29 cellular contexts compared by ENCODE assay signal in the genomic region with DNA sequence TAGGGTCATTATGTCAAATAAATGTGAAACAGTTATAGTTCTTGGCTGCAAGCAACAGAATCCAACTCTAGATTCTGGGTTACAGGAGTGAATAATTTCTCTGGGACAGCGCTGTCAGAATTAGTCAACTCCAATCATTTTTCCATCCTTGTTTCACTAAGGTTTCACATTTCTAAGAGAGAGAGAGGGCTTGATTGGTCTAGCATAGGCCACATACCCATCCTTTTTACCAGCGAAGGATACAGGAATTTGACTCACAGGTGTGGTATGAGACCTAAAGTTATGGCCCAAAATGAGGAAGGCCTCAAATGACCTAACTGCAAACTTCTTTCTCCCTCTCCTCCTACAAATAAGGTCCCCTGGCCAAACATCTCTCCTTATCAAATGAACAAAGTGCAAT. TPM values are rescaled to one million over a fixed set of nuclear protein-coding genes. Genes with fewer than 3 reads are reported as not detected.
"Had no signal": no experiment of that assay in that cellular context is flagged by ENCODE, and none has a peak within 500 bp of the region (broad histone marks: within the 10 kb centered on the region; RNA-seq: fewer than 3 reads in every experiment).

No MANE protein-coding gene starts in this region.

- DNase-seq: activated CD4-positive, alpha-beta T cell treated with anti-CD3 and anti-CD28 coated beads for 4 hours; activated CD8-positive, alpha-beta memory T cell treated with anti-CD3 and anti-CD28 coated beads, Interleukin-2, amount 50 U/mL, for 4 hours; activated effector memory CD4-positive, alpha-beta T cell treated with Interleukin-2 at 50 U/mL for 16 hours; activated naive CD4-positive, alpha-beta T cell; adrenal gland; anterior cingulate cortex; caudate nucleus; colonic mucosa; MG63; MV-4-11; NCI-H1092 treated with DMSO at 0.1 percent for 48 hours; NCI-H1417 treated with DMSO at 0.1 percent for 48 hours; NCI-H1694; NCI-H2029; NCI-H2107; NCI-H2171 treated with DMSO at 0.1 percent for 48 hours; NCI-H226; NCI-H526; NCI-H82; RPMI8226; T-cell had no signal

- H3K4me3 ChIP-seq: adrenal gland, breast epithelium, colonic mucosa, MG63, SK-N-MC had no signal

- H3K27me3 Mint-ChIP-seq: activated CD8-positive, alpha-beta T cell treated with anti-CD3 and anti-CD28 coated beads for 36 hours; activated naive CD8-positive, alpha-beta T cell; T-cell had no signal

- H3K36me3 ChIP-seq: adrenal gland, breast epithelium, colonic mucosa, MG63 had no signal

- H3K9me3 ChIP-seq: adrenal gland, breast epithelium, colonic mucosa, MG63 had no signal

- H3K27ac Mint-ChIP-seq: activated naive CD8-positive, alpha-beta T cell; T-cell had no signal

- H3K4me1 ChIP-seq: adrenal gland, breast epithelium, colonic mucosa had no signal

- H3K36me3 Mint-ChIP-seq: activated naive CD8-positive, alpha-beta T cell; T-cell had no signal

- H3K27ac ChIP-seq: adrenal gland, breast epithelium, colonic mucosa, SK-N-MC, VCaP had no signal

- H3K27me3 ChIP-seq: adrenal gland, breast epithelium, colonic mucosa, MG63 had no signal

- H3K9me3 Mint-ChIP-seq: activated CD8-positive, alpha-beta T cell treated with anti-CD3 and anti-CD28 coated beads for 36 hours; T-cell had no signal

- H3K4me3 Mint-ChIP-seq: activated CD8-positive, alpha-beta T cell treated with anti-CD3 and anti-CD28 coated beads for 36 hours; activated naive CD8-positive, alpha-beta T cell; T-cell had no signal

- ATAC-seq: Panc1, Right ventricle myocardium inferior, T-cell had no signal

RNA-seq across cellular contexts. Expression of a gene that starts 25.5 kb away (rescaled TPM):
- total RNA-seq: activated CD8-positive, alpha-beta T cell treated with anti-CD3 and anti-CD28 coated beads for 36 hours; breast epithelium; colonic mucosa; NCI-H460; Right ventricle myocardium inferior; T-cell had no signal
